8 cellular contexts compared by ENCODE assay signal in genomic region chr22:30289126-30289979, GRCh38. TPM values are rescaled to one million over a fixed set of nuclear protein-coding genes. Genes with fewer than 3 reads are reported as not detected.
DNase-seq lines count a peak whose midpoint lies in the region; ATAC-seq, FAIRE-seq and TF ChIP-seq lines count a peak whose summit lies in the region.

Gene CASTOR1 (minus strand): TSS chr22:30289505. CDS start chr22:30289497, 8 bp downstream.

- H3K9me3 Mint-ChIP-seq in naive thymus-derived CD4-positive, alpha-beta T cell = no peaks in the 10 kb centered on the region
- H3K9me3 Mint-ChIP-seq in stimulated activated memory B cell treated with anti-CD40 and anti-IgM and Interleukin-4, amounts not matched to agents 10 μg/mL and 1 μg/mL and 100 μg/mL, for 72 hours = no peaks in the 10 kb centered on the region

- H3K79me2 ChIP-seq in Karpas-422 (ENCODE audit: low read length) = no peaks in the 10 kb centered on the region
- H3K79me2 ChIP-seq in fibroblast of lung (ENCODE audit: control insufficient read depth, insufficient read depth, low read length) = no peaks in the 10 kb centered on the region

- H3K4me2 ChIP-seq in Karpas-422 (ENCODE audit: low read depth, low read length, poor library complexity, severe bottlenecking) = peak within 1 kb of the TSS; percentile 88
- H3K4me2 ChIP-seq in fibroblast of lung (ENCODE audit: extremely low read depth, insufficient read depth, low read length) = peak within 1 kb of the TSS; percentile 89

- TF ChIP-seq CTCF in fibroblast of lung (conservative IDR thresholded peaks at IDR 0.05 in 1 of 2, IDR thresholded peaks at IDR 0.05 in 1 of 2; ENCODE audit: low read depth in 1 of 2, low read length in 2 of 2) = no peak

- H3K4me3 ChIP-seq in Karpas-422 (ENCODE audit: low read length) = peak within 1 kb of the TSS; percentile 88
- peak within 1 kb of the TSS; percentile 62 to 82 (median 70) for H3K4me3 ChIP-seq in fibroblast of lung (replicated peaks in 1 of 4; ENCODE audit: control extremely low read depth in 1 of 4, insufficient read depth in 1 of 4, low read depth in 3 of 4, low read length in 4 of 4)
- H3K4me3 ChIP-seq in naive thymus-derived CD4-positive, alpha-beta T cell (ENCODE audit: low read length) = peak within 1 kb of the TSS; percentile 80

- CTCF ChIA-PET in naive thymus-derived CD4-positive, alpha-beta T cell (lab: Charles Lee) = interaction anchor here (1.0 to 8.8 kb wide), 22 partner anchors 12 to 195 kb away, joined by 3 to 157 read pairs (median 7); partner anchors contain the start of genes CCDC157, MTFP1, OSM and RNF215

- no peaks in the 10 kb centered on the region for H3K27me3 Mint-ChIP-seq in naive thymus-derived CD4-positive, alpha-beta T cell
- no peaks in the 10 kb centered on the region for H3K27me3 Mint-ChIP-seq in stimulated activated memory B cell treated with anti-CD40 and anti-IgM and Interleukin-4, amounts not matched to agents 10 μg/mL and 1 μg/mL and 100 μg/mL, for 72 hours

- H2AFZ ChIP-seq in Karpas-422 (ENCODE audit: low read length) (peak within 1 kb of the TSS; percentile 80; the same call in 1 of the 2 replicates), fibroblast of lung (ENCODE audit: low read length) (no peak within 1 kb of the TSS)

- H3K9me3 ChIP-seq in Karpas-422 (ENCODE audit: low read length) (no peaks in the 10 kb centered on the region), fibroblast of lung (ENCODE audit: control insufficient read depth, insufficient read depth, low read depth, low read length) (no peaks in the 10 kb centered on the region)
- H3K9me3 ChIP-seq in naive thymus-derived CD4-positive, alpha-beta T cell (ENCODE audit: control insufficient read depth in 2 of 3, low read length in 3 of 3) = no peaks in the 10 kb centered on the region

- H3K9ac ChIP-seq in Karpas-422 (ENCODE audit: low read length) = peak within 1 kb of the TSS; percentile 80
- peak within 1 kb of the TSS; percentile 65 for H3K9ac ChIP-seq in fibroblast of lung (ENCODE audit: insufficient read depth, low read length)

- peaks cover 12 to 55% (median 39%) of the 10 kb centered on the region in 7 donors for H3K4me1 Mint-ChIP-seq in naive thymus-derived CD4-positive, alpha-beta T cell
- H3K4me1 Mint-ChIP-seq in stimulated activated memory B cell treated with anti-CD40 and anti-IgM and Interleukin-4, amounts not matched to agents 10 μg/mL and 1 μg/mL and 100 μg/mL, for 72 hours = peaks cover 40% of the 10 kb centered on the region

- peak; percentile 48 for ATAC-seq in GM21737 (IDR thresholded peaks at IDR 0.05; ENCODE audit: unreplicated experiment)
- ATAC-seq in naive thymus-derived CD4-positive, alpha-beta T cell = peak; percentile 89
- ATAC-seq in stimulated activated memory B cell treated with anti-CD40 and anti-IgM and Interleukin-4, amounts not matched to agents 10 μg/mL and 1 μg/mL and 100 μg/mL, for 72 hours = peak; percentile 91

- H3K27me3 ChIP-seq in Karpas-422 (ENCODE audit: low read length) = no peaks in the 10 kb centered on the region
- H3K27me3 ChIP-seq in fibroblast of lung (ENCODE audit: control insufficient read depth, insufficient read depth, low read length) = no peaks in the 10 kb centered on the region
- no peaks in the 10 kb centered on the region for H3K27me3 ChIP-seq in naive thymus-derived CD4-positive, alpha-beta T cell (ENCODE audit: control insufficient read depth in 2 of 2, insufficient read depth in 2 of 2, low read length in 2 of 2)

- H3K4me1 ChIP-seq in Karpas-422 (ENCODE audit: low read length) (peaks cover 45% of the 10 kb centered on the region), fibroblast of lung (ENCODE audit: control insufficient read depth, extremely low read depth, insufficient read depth, low read length) (peaks cover 15% of the 10 kb centered on the region)
- peaks cover 25 to 27% of the 10 kb centered on the region in 2 donors for H3K4me1 ChIP-seq in naive thymus-derived CD4-positive, alpha-beta T cell (ENCODE audit: control insufficient read depth in 2 of 2, insufficient read depth in 2 of 2, low read length in 2 of 2)

- H3K4me3 Mint-ChIP-seq in naive thymus-derived CD4-positive, alpha-beta T cell = peak within 1 kb of the TSS; percentile 87 to 93 (median 90)
- peak within 1 kb of the TSS; percentile 84 for H3K4me3 Mint-ChIP-seq in stimulated activated memory B cell treated with anti-CD40 and anti-IgM and Interleukin-4, amounts not matched to agents 10 μg/mL and 1 μg/mL and 100 μg/mL, for 72 hours

- H3K27ac Mint-ChIP-seq in naive thymus-derived CD4-positive, alpha-beta T cell = peak within 1 kb of the TSS; percentile 85 to 96 (median 92)
- H3K27ac Mint-ChIP-seq in stimulated activated memory B cell treated with anti-CD40 and anti-IgM and Interleukin-4, amounts not matched to agents 10 μg/mL and 1 μg/mL and 100 μg/mL, for 72 hours = peak within 1 kb of the TSS; percentile 81

- POLR2A ChIA-PET in naive thymus-derived CD4-positive, alpha-beta T cell (lab: Charles Lee) = interaction anchor here (1.0 to 32.8 kb wide), 12 partner anchors 9 to 183 kb away, joined by 3 to 1265 read pairs (median 10); partner anchors contain the start of genes CCDC157, OSM, RNF215 and SEC14L2

- DNase-seq in DMS53 treated with DMSO at 0.1 percent for 48 hours (lab: John Stamatoyannopoulos, UW; ENCODE audit: unreplicated experiment) = peak; percentile 74
- peak; percentile 96 for DNase-seq in Karpas-422
- DNase-seq in RCC 7860 (ENCODE audit: low spot score) = peak; percentile 92
- DNase-seq in activated T-helper 1 cell treated with anti-CD3 and anti-CD28 coated beads, Interleukin-2, amount 50 U/mL, for 16 hours (ENCODE audit: low read depth in 1 of 2, low spot score in 1 of 2) = peak; percentile 76 to 79
- peak; percentile 97 to 98 for DNase-seq in fibroblast of lung (ENCODE audit: low read depth in 2 of 2)
- DNase-seq in naive thymus-derived CD4-positive, alpha-beta T cell = peak; percentile 78 to 97 (median 84)

- peaks cover 5 to 23% (median 11%) of the 10 kb centered on the region in 5 donors for H3K36me3 Mint-ChIP-seq in naive thymus-derived CD4-positive, alpha-beta T cell
- H3K36me3 Mint-ChIP-seq in stimulated activated memory B cell treated with anti-CD40 and anti-IgM and Interleukin-4, amounts not matched to agents 10 μg/mL and 1 μg/mL and 100 μg/mL, for 72 hours = peaks cover 30% of the 10 kb centered on the region

- H3K27ac ChIP-seq in Karpas-422 (ENCODE audit: low read length) (peak within 1 kb of the TSS; percentile 92), fibroblast of lung (ENCODE audit: insufficient read depth, low read length) (peak within 1 kb of the TSS; percentile 46)
- H3K27ac ChIP-seq in naive thymus-derived CD4-positive, alpha-beta T cell (ENCODE audit: low read depth, low read length) = peak within 1 kb of the TSS; percentile 75

- H4K20me1 ChIP-seq in Karpas-422 (ENCODE audit: insufficient read depth, low read depth, low read length) = peaks cover 4% of the 10 kb centered on the region; the same call in 1 of the 2 replicates
- no peaks in the 10 kb centered on the region for H4K20me1 ChIP-seq in fibroblast of lung (ENCODE audit: control insufficient read depth, extremely low read depth, insufficient read depth, low read length)

- H3K9me2 ChIP-seq in Karpas-422 (replicated peaks; ENCODE audit: insufficient read depth, low read length) = no peaks in the 10 kb centered on the region

- no peaks in the 10 kb centered on the region for H3K36me3 ChIP-seq in Karpas-422 (ENCODE audit: insufficient read depth, low read length)
- peaks cover 10% of the 10 kb centered on the region for H3K36me3 ChIP-seq in fibroblast of lung (ENCODE audit: control insufficient read depth, insufficient read depth, low read length)
- H3K36me3 ChIP-seq in naive thymus-derived CD4-positive, alpha-beta T cell (ENCODE audit: control insufficient read depth in 2 of 3, insufficient read depth in 3 of 3, low read length in 3 of 3) = peaks cover 0 to 49% (median 19%) of the 10 kb centered on the region in 3 experiments

- intact Hi-C loops in naive thymus-derived CD4-positive, alpha-beta T cell (cut with micrococcal nuclease) = loop anchor here (1.0 to 5.0 kb wide), 11 partner anchors 16 to 793 kb away; partner anchors contain the start of genes SF3A1 (in 2 of the 2), SMTN (in 1 of the 2), TBC1D10A (in 1 of the 2) and UQCR10 (in 1 of the 2)

- no peak for FAIRE-seq in RCC 7860 (lab: Jason Lieb, UNC)

RNA-seq across cellular contexts. Expression of gene CASTOR1, which starts in this region (rescaled TPM):
- 3.2 and 8.4 TPM in 2 replicates for total RNA-seq in Karpas-422 (2014; rRNA removed; shearing (Covaris generic); ENCODE audit: low replicate concordance)
- total RNA-seq in fibroblast of lung = 5.0 and 5.6 TPM in 2 replicates
- 2.7 and 3.4 TPM in 2 replicates for polyA plus RNA-seq in fibroblast of lung
- 4.5 and 4.7 TPM in 2 replicates for polyA plus RNA-seq in fibroblast of lung (2012)
- polyA minus RNA-seq in fibroblast of lung (ENCODE audit: low replicate concordance) = 4.6 and 5.5 TPM in 2 replicates
- total RNA-seq in naive thymus-derived CD4-positive, alpha-beta T cell = 10 to 100 TPM; 12.4 to 21.3 (median 17.9) TPM
- 10 to 100 TPM; 19.0 to 43.0 TPM for polyA plus RNA-seq in naive thymus-derived CD4-positive, alpha-beta T cell

Comparison
In these comparisons a context has a peak if more than half of its experiments do, and no peak if none do; other contexts are left out.
1. Peak in every context shown above with its lines: DNase-seq, ATAC-seq, H3K4me3 ChIP-seq and H3K27ac ChIP-seq.